In the genomic region with DNA sequence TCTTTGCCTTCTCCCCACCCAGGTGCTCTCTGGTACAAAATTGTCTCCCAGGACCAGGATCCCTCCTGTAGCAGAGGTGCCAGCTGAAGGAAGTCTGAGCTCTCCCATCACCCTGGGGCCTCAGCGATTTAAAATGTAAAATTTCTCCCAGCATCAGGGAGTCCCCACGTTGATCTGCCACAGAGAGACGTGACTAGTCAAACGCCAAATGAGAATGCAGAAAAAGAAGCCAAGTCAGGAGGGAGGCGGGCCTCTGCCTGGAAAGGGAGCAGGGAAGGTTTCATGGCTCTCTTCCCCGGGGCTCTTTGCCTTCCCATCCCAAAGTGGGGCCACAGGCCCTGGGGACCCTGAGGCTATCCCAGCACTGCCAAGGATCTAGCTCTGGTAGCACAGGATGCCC, we compare ENCODE assay signal across 30 cellular contexts.
"Had no signal": no experiment of that assay in that cellular context is flagged by ENCODE, and none has a peak within 500 bp of the region (broad histone marks: within the 10 kb centered on the region; RNA-seq: fewer than 3 reads in every experiment).

No MANE protein-coding gene starts in this region.

- H3K36me3 Mint-ChIP-seq: activated CD4-positive, alpha-beta memory T cell treated with anti-CD3 and anti-CD28 coated beads for 36 hours; activated CD8-positive, alpha-beta memory T cell treated with anti-CD3 and anti-CD28 coated beads, Interleukin-2, amount 10 ng/mL, durations not matched to agents 7 days and 5 days; activated naive CD4-positive, alpha-beta T cell treated with anti-CD3 and anti-CD28 coated beads, Interleukin-2, amount 10 ng/mL, durations not matched to agents 7 days and 5 days; activated naive CD4-positive, alpha-beta T cell treated with anti-CD3 and anti-CD28 coated beads, Interleukin-2, amount 50 U/mL, for 72 hours; activated naive CD8-positive, alpha-beta T cell treated with anti-CD3 and anti-CD28 coated beads, Interleukin-2, amount 10 ng/mL, durations not matched to agents 7 days and 5 days; brain had no signal

- H3K9me3 Mint-ChIP-seq: activated B cell treated with CpG ODN at 0.5 μM for 24 hours; activated CD4-positive, alpha-beta memory T cell treated with anti-CD3 and anti-CD28 coated beads for 36 hours; activated CD4-positive, alpha-beta T cell treated with anti-CD3 and anti-CD28 coated beads, Interleukin-2, amount 10 ng/mL, durations not matched to agents 24 days and 14 days; activated naive CD4-positive, alpha-beta T cell treated with anti-CD3 and anti-CD28 coated beads, Interleukin-2, amount 10 ng/mL, durations not matched to agents 7 days and 5 days; activated naive CD4-positive, alpha-beta T cell treated with anti-CD3 and anti-CD28 coated beads, Interleukin-2, amount 50 U/mL, for 72 hours; activated naive CD8-positive, alpha-beta T cell treated with anti-CD3 and anti-CD28 coated beads, Interleukin-2, amount 10 ng/mL, durations not matched to agents 7 days and 5 days; activated T-helper 1 cell treated with anti-CD3 and anti-CD28 coated beads, Interleukin-12 subunit alpha, Interleukin-12 subunit beta, Interleukin-2, Interleukin-4 antibody, amounts not matched to agents 30 ng/mL and 10 ng/mL and 1 ng/mL, durations not matched to agents 14 hours and 24 hours and 36 hours had no signal

- H3K4me1 Mint-ChIP-seq: activated B cell treated with CpG ODN at 0.5 μM for 24 hours; activated CD4-positive, alpha-beta T cell treated with anti-CD3 and anti-CD28 coated beads, Interleukin-2, amount 10 ng/mL, durations not matched to agents 24 days and 14 days; activated CD8-positive, alpha-beta memory T cell treated with anti-CD3 and anti-CD28 coated beads, Interleukin-2, amount 10 ng/mL, durations not matched to agents 7 days and 5 days; activated naive CD4-positive, alpha-beta T cell treated with anti-CD3 and anti-CD28 coated beads, Interleukin-2, amount 10 ng/mL, durations not matched to agents 7 days and 5 days; activated naive CD8-positive, alpha-beta T cell treated with anti-CD3 and anti-CD28 coated beads, Interleukin-2, amount 10 ng/mL, durations not matched to agents 7 days and 5 days had no signal

- H3K4me1 ChIP-seq: ascending aorta, breast epithelium, colonic mucosa, gastrocnemius medialis, heart left ventricle had no signal

- DNase-seq: activated B cell treated with CpG ODN at 0.5 μM for 24 hours; activated CD4-positive, alpha-beta memory T cell treated with anti-CD3 and anti-CD28 coated beads for 36 hours; activated CD4-positive, alpha-beta T cell treated with anti-CD3 and anti-CD28 coated beads, Interleukin-2, amount 10 ng/mL, durations not matched to agents 24 days and 14 days; activated CD8-positive, alpha-beta memory T cell treated with anti-CD3 and anti-CD28 coated beads, Interleukin-2, amount 10 ng/mL, durations not matched to agents 7 days and 5 days; activated CD8-positive, alpha-beta memory T cell treated with anti-CD3 and anti-CD28 coated beads, Interleukin-2, amount 50 U/mL, for 4 hours; activated CD8-positive, alpha-beta T cell treated with anti-CD3 and anti-CD28 coated beads, Interleukin-2, amount 10 ng/mL, durations not matched to agents 7 days and 5 days; activated gamma-delta T cell; activated naive CD4-positive, alpha-beta T cell; activated naive CD4-positive, alpha-beta T cell treated with anti-CD3 and anti-CD28 coated beads, Interleukin-2, amount 10 ng/mL, durations not matched to agents 7 days and 5 days; activated naive CD8-positive, alpha-beta T cell treated with anti-CD3 and anti-CD28 coated beads, Interleukin-2, amount 10 ng/mL, durations not matched to agents 7 days and 5 days; activated T-cell treated with anti-CD3 and anti-CD28 coated beads, Interleukin-2, amount 50 U/mL, for 1 hour; activated T-cell treated with anti-CD3 and anti-CD28 coated beads, Interleukin-2, amount 50 U/mL, for 48 hours; central memory CD4-positive, alpha-beta T cell; cerebellar nuclear complex; colonic mucosa; effector CD8-positive, alpha-beta T cell; foreskin fibroblast; gastrocnemius medialis; glutamatergic neuron; heart left ventricle; T-helper 2 cell had no signal

- H3K4me3 Mint-ChIP-seq: activated B cell treated with CpG ODN at 0.5 μM for 24 hours; activated CD4-positive, alpha-beta memory T cell treated with anti-CD3 and anti-CD28 coated beads for 36 hours; activated CD4-positive, alpha-beta T cell treated with anti-CD3 and anti-CD28 coated beads, Interleukin-2, amount 10 ng/mL, durations not matched to agents 24 days and 14 days; activated CD8-positive, alpha-beta memory T cell treated with anti-CD3 and anti-CD28 coated beads, Interleukin-2, amount 10 ng/mL, durations not matched to agents 7 days and 5 days; activated CD8-positive, alpha-beta T cell treated with anti-CD3 and anti-CD28 coated beads, Interleukin-2, amount 10 ng/mL, durations not matched to agents 7 days and 5 days; activated naive CD4-positive, alpha-beta T cell treated with anti-CD3 and anti-CD28 coated beads, Interleukin-2, amount 10 ng/mL, durations not matched to agents 7 days and 5 days; activated naive CD8-positive, alpha-beta T cell treated with anti-CD3 and anti-CD28 coated beads, Interleukin-2, amount 10 ng/mL, durations not matched to agents 7 days and 5 days; activated T-helper 1 cell treated with anti-CD3 and anti-CD28 coated beads, Interleukin-12 subunit alpha, Interleukin-12 subunit beta, Interleukin-2, Interleukin-4 antibody, amounts not matched to agents 30 ng/mL and 10 ng/mL and 1 ng/mL, durations not matched to agents 14 hours and 24 hours and 36 hours; brain had no signal

- H3K27me3 ChIP-seq: ascending aorta, breast epithelium, cardiac muscle cell, colonic mucosa, gastrocnemius medialis, heart left ventricle had no signal

- ATAC-seq: activated CD4-positive, CD25-positive, alpha-beta regulatory T cell treated with anti-CD3 and anti-CD28 coated beads, Interleukin-2, amount 50 U/mL, for 24 hours; activated CD8-positive, alpha-beta memory T cell treated with anti-CD3 and anti-CD28 coated beads, Interleukin-2, amount 10 ng/mL, durations not matched to agents 7 days and 5 days; activated CD8-positive, alpha-beta T cell treated with anti-CD3 and anti-CD28 coated beads, Interleukin-2, amount 10 ng/mL, durations not matched to agents 7 days and 5 days; activated naive CD4-positive, alpha-beta T cell treated with anti-CD3 and anti-CD28 coated beads, Interleukin-2, amount 50 U/mL, for 72 hours; gastrocnemius medialis; heart left ventricle had no signal

- H3K4me3 ChIP-seq: ascending aorta, breast epithelium, cardiac muscle cell, colonic mucosa, gastrocnemius medialis, heart left ventricle had no signal

- H3K27me3 Mint-ChIP-seq: activated CD4-positive, alpha-beta memory T cell treated with anti-CD3 and anti-CD28 coated beads for 36 hours had no signal

- H3K27ac Mint-ChIP-seq: activated B cell treated with CpG ODN at 0.5 μM for 24 hours; activated CD4-positive, alpha-beta memory T cell treated with anti-CD3 and anti-CD28 coated beads for 36 hours; activated CD4-positive, alpha-beta T cell treated with anti-CD3 and anti-CD28 coated beads, Interleukin-2, amount 10 ng/mL, durations not matched to agents 24 days and 14 days; activated CD8-positive, alpha-beta memory T cell treated with anti-CD3 and anti-CD28 coated beads, Interleukin-2, amount 10 ng/mL, durations not matched to agents 7 days and 5 days; activated CD8-positive, alpha-beta T cell treated with anti-CD3 and anti-CD28 coated beads, Interleukin-2, amount 10 ng/mL, durations not matched to agents 7 days and 5 days; activated naive CD4-positive, alpha-beta T cell treated with anti-CD3 and anti-CD28 coated beads, Interleukin-2, amount 10 ng/mL, durations not matched to agents 7 days and 5 days; activated naive CD4-positive, alpha-beta T cell treated with anti-CD3 and anti-CD28 coated beads, Interleukin-2, amount 50 U/mL, for 72 hours; activated naive CD8-positive, alpha-beta T cell treated with anti-CD3 and anti-CD28 coated beads, Interleukin-2, amount 10 ng/mL, durations not matched to agents 7 days and 5 days; activated T-helper 1 cell treated with anti-CD3 and anti-CD28 coated beads, Interleukin-12 subunit alpha, Interleukin-12 subunit beta, Interleukin-2, Interleukin-4 antibody, amounts not matched to agents 30 ng/mL and 10 ng/mL and 1 ng/mL, durations not matched to agents 14 hours and 24 hours and 36 hours; brain had no signal

- H3K36me3 ChIP-seq: ascending aorta, breast epithelium, cardiac muscle cell, colonic mucosa, gastrocnemius medialis, heart left ventricle had no signal

- H3K9me3 ChIP-seq: ascending aorta, breast epithelium, colonic mucosa, gastrocnemius medialis, heart left ventricle had no signal

- H3K27ac ChIP-seq: ascending aorta, breast epithelium, cardiac muscle cell, colonic mucosa, epithelial cell of prostate, gastrocnemius medialis, heart left ventricle, VCaP had no signal
